2 cellular contexts compared by ENCODE assay signal in genomic region chr4:155849042-155849441, GRCh38.
A peak's percentile ranks its signal among the peaks of the same experiment; 100 is the strongest.
TF ChIP-seq lines count a peak whose summit lies in the region.

No MANE protein-coding gene starts in this region.

TF ChIP-seq in liver, 16 proteins besides CTCF, POLR2A, EP300 and RAD21 (continued from another document):
- no peak for TF ChIP-seq ZBTB33 (IDR thresholded peaks at IDR 0.05)
- TF ChIP-seq RXRA (IDR thresholded peaks at IDR 0.05): peak in 1 of 2 donors; percentile 34
- no peak for TF ChIP-seq HNF4G (IDR thresholded peaks at IDR 0.05)
- peak; percentile 15 for TF ChIP-seq SP1 (IDR thresholded peaks at IDR 0.05)
- no peak for TF ChIP-seq GABPA (IDR thresholded peaks at IDR 0.05 in 1 of 2, conservative IDR thresholded peaks at IDR 0.05 in 1 of 2)
- peak in 1 of 2 donors; percentile 12 for TF ChIP-seq EGR1 (IDR thresholded peaks at IDR 0.05; ENCODE audit: low read depth in 2 of 2)
- no peak for TF ChIP-seq TAF1 (conservative IDR thresholded peaks at IDR 0.05)
- TF ChIP-seq NR2F2 (IDR thresholded peaks at IDR 0.05): no peak
- peak; percentile 14 for TF ChIP-seq ATF3 (IDR thresholded peaks at IDR 0.05)
- TF ChIP-seq HNF4A (conservative IDR thresholded peaks at IDR 0.05): peak; percentile 42 to 49
- no peak for TF ChIP-seq FOXA1 (IDR thresholded peaks at IDR 0.05)
- TF ChIP-seq, protein P1, sequence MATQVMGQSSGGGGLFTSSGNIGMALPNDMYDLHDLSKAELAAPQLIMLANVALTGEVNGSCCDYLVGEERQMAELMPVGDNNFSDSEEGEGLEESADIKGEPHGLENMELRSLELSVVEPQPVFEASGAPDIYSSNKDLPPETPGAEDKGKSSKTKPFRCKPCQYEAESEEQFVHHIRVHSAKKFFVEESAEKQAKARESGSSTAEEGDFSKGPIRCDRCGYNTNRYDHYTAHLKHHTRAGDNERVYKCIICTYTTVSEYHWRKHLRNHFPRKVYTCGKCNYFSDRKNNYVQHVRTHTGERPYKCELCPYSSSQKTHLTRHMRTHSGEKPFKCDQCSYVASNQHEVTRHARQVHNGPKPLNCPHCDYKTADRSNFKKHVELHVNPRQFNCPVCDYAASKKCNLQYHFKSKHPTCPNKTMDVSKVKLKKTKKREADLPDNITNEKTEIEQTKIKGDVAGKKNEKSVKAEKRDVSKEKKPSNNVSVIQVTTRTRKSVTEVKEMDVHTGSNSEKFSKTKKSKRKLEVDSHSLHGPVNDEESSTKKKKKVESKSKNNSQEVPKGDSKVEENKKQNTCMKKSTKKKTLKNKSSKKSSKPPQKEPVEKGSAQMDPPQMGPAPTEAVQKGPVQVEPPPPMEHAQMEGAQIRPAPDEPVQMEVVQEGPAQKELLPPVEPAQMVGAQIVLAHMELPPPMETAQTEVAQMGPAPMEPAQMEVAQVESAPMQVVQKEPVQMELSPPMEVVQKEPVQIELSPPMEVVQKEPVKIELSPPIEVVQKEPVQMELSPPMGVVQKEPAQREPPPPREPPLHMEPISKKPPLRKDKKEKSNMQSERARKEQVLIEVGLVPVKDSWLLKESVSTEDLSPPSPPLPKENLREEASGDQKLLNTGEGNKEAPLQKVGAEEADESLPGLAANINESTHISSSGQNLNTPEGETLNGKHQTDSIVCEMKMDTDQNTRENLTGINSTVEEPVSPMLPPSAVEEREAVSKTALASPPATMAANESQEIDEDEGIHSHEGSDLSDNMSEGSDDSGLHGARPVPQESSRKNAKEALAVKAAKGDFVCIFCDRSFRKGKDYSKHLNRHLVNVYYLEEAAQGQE (IDR thresholded peaks at IDR 0.05): no peak
- TF ChIP-seq, protein P2, sequence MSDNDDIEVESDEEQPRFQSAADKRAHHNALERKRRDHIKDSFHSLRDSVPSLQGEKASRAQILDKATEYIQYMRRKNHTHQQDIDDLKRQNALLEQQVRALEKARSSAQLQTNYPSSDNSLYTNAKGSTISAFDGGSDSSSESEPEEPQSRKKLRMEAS (IDR thresholded peaks at IDR 0.05): no peak
- TF ChIP-seq YY1 (IDR thresholded peaks at IDR 0.05): no peak
- TF ChIP-seq JUND (IDR thresholded peaks at IDR 0.05): peak in 1 of 2 donors; percentile 55

TF ChIP-seq in HepG2, 621 proteins besides CTCF, POLR2A, EP300 and RAD21 (continued from another document):
- no peak for TF ChIP-seq ETV6 (CRISPR knock-in tag; conservative IDR thresholded peaks at IDR 0.05)
- no peak for TF ChIP-seq ZNF589 (CRISPR knock-in tag; conservative IDR thresholded peaks at IDR 0.05)
- no peak for TF ChIP-seq TSC22D2 (CRISPR knock-in tag; IDR thresholded peaks at IDR 0.05; ENCODE audit: borderline replicate concordance)
- TF ChIP-seq ZNF777 (CRISPR knock-in tag; IDR thresholded peaks at IDR 0.05): no peak
- TF ChIP-seq ZNF781 (CRISPR knock-in tag; IDR thresholded peaks at IDR 0.05; ENCODE audit: borderline replicate concordance, not compliant biosample characterization): no peak
- TF ChIP-seq SMARCC2 (IDR thresholded peaks at IDR 0.05): no peak
- no peak for TF ChIP-seq ZNF773 (CRISPR knock-in tag; IDR thresholded peaks at IDR 0.05; ENCODE audit: borderline replicate concordance)
- TF ChIP-seq XBP1 (CRISPR knock-in tag; IDR thresholded peaks at IDR 0.05): no peak
- TF ChIP-seq MZF1 (CRISPR knock-in tag; IDR thresholded peaks at IDR 0.05; ENCODE audit: borderline replicate concordance): no peak
- no peak for TF ChIP-seq ZNF883 (CRISPR knock-in tag; IDR thresholded peaks at IDR 0.05; ENCODE audit: not compliant biosample characterization)
